In the genomic region with DNA sequence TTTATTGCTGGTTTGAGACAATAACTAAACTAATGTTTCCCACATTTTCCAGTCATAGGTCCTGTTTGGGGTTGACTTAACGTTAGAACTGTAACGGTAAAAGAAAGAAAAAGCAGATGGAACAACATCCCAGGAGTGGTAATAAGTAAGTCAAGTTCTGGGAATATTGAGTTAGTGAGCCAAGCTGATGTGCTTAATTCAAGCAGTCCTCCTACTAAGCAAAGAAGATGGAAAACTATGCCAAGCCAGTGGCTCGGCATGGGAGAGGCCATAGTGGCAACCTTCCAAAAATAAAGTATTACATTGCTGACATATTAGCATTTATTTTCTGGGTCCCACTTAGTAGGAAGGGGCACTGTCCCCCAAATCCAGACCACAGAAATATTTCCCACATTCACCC, we compare ENCODE assay signal across 20 cellular contexts.
A peak's percentile ranks its signal among the peaks of the same experiment; 100 is the strongest.
DNase-seq lines count a peak whose midpoint lies in the region; ATAC-seq and FAIRE-seq lines count a peak whose summit lies in the region.
"Had no signal": no experiment of that assay in that cellular context is flagged by ENCODE, and none has a peak within 500 bp of the region (broad histone marks: within the 10 kb centered on the region; RNA-seq: fewer than 3 reads in every experiment).

No MANE protein-coding gene starts in this region.

- H3K9me3 ChIP-seq in MG63 (no peaks in the 10 kb centered on the region), small intestine (ENCODE audit: control insufficient read depth, low read depth) (no peaks in the 10 kb centered on the region)
- H3K9me3 ChIP-seq: pancreas, sigmoid colon had no signal

- ATAC-seq in sciatic nerve, result peak; percentile 62
- ATAC-seq in GM18517 (IDR thresholded peaks at IDR 0.05; ENCODE audit: unreplicated experiment), result no peak

- H3K27me3 ChIP-seq in MG63 (no peaks in the 10 kb centered on the region), small intestine (ENCODE audit: control insufficient read depth in 2 of 2, insufficient read depth in 2 of 2, low read length in 2 of 2) (no peaks in the 10 kb centered on the region)
- H3K27me3 ChIP-seq: hepatocyte, pancreas, sigmoid colon had no signal

- no peaks in the 10 kb centered on the region for H3K36me3 ChIP-seq in MG63
- H3K36me3 ChIP-seq in small intestine (ENCODE audit: control insufficient read depth in 2 of 2, insufficient read depth in 2 of 2, low read length in 2 of 2), result no peaks in the 10 kb centered on the region
- H3K36me3 ChIP-seq: pancreas, sigmoid colon had no signal

- H3K4me1 ChIP-seq in small intestine (ENCODE audit: control insufficient read depth in 2 of 2, insufficient read depth in 1 of 2, low read depth in 1 of 2, low read length in 1 of 2), result no peaks in the 10 kb centered on the region
- H3K4me1 ChIP-seq: pancreas, sigmoid colon had no signal

- intact Hi-C loops in sciatic nerve (cut with DNase I), result no loop called here

- no peak for FAIRE-seq in small intestine (lab: Jason Lieb, UNC)
- FAIRE-seq: pancreas had no signal

- no peak overlapping the region for H3K4me3 ChIP-seq in MG63
- no peak overlapping the region for H3K4me3 ChIP-seq in small intestine (ENCODE audit: low read depth in 1 of 2, low read length in 2 of 2)
- H3K4me3 ChIP-seq: hepatocyte, pancreas, sigmoid colon, SK-N-MC had no signal

- no peak overlapping the region for H3K27ac ChIP-seq in small intestine (ENCODE audit: low read depth in 1 of 2, low read length in 1 of 2)
- H3K27ac ChIP-seq: hepatocyte, KMS-11, pancreas, SK-N-MC had no signal

- 66 to 74% (median 69%) methylated on average over 3 of the region's 3 CpGs for WGBS in small intestine, 3 donors

- DNase-seq in COR-L47 (lab: John Stamatoyannopoulos, UW) (peak; percentile 16), MG63 (peak; percentile 20), fibroblast of gingiva (ENCODE audit: low read depth) (peak; percentile 45), sciatic nerve (ENCODE audit: low spot score) (no peak), small intestine (no peak)
- no peak for DNase-seq in activated naive CD4-positive, alpha-beta T cell treated with anti-CD3 and anti-CD28 coated beads, Interleukin-2, amount 50 U/mL, for 16 hours
- DNase-seq: activated CD4-positive, alpha-beta T cell treated with anti-CD3 and anti-CD28 coated beads, Interleukin-2, amount 50 U/mL, for 48 hours; activated T-cell treated with anti-CD3 and anti-CD28 coated beads for 4 hours; anterior cingulate cortex; endodermal cell; HFFc6; islet precursor cell; naive B cell; pancreas; sigmoid colon; stimulated activated CD4-positive, alpha-beta T cell treated with anti-CD3 and anti-CD28 coated beads, Interleukin-2, amount 100 ng/mL, for 24 hours had no signal

Comparison
In these comparisons a context has a peak if more than half of its experiments do, and no peak if none do; other contexts are left out.
1. DNase-seq: peak in COR-L47 (single experiment), MG63 (single experiment) and fibroblast of gingiva (single experiment); none in sciatic nerve (single experiment), activated naive CD4-positive, alpha-beta T cell treated with anti-CD3 and anti-CD28 coated beads, Interleukin-2, amount 50 U/mL, for 16 hours (single experiment) and small intestine (single experiment).